ENCODE assay signal across 10 cellular contexts in the genomic region with DNA sequence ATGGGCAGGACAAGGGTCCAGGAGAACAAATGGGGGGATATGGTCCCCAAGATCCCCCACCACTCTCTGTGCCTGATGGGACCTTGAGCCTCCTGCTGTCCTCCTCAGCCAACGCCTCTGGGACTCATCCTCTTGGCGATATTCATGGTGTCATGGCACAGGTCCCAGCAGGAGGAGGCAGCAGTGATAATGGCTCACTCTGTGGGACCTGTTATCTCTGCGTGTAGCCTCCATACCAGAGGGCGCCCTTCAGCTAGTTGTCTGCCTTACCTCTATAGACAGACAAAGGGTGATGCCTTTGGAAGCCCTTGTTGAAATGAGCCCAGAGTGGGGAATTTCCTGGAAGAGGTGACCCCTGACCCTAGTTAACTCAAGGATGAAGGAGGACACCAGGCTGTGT. TPM values are rescaled to one million over a fixed set of nuclear protein-coding genes. Genes with fewer than 3 reads are reported as not detected.
DNase-seq lines count a peak whose midpoint lies in the region; ATAC-seq, FAIRE-seq and TF ChIP-seq lines count a peak whose summit lies in the region.
"Had no signal": no experiment of that assay in that cellular context is flagged by ENCODE, and none has a peak within 500 bp of the region (broad histone marks: within the 10 kb centered on the region; RNA-seq: fewer than 3 reads in every experiment).

No MANE protein-coding gene starts in this region.

- intact Hi-C loops in K562 (cut with micrococcal nuclease): loop anchor here (1.0 to 2.0 kb wide), 3 partner anchors 83 to 170 kb away; no protein-coding TSS in a partner anchor
- intact Hi-C loops in gastrocnemius medialis (cut with DNase I; ENCODE audit: low total_unique reads): no loop called here

- peak; percentile 78 to 97 (median 97) for TF ChIP-seq CTCF in K562 (IDR thresholded peaks at IDR 0.05 in 2 of 3, conservative IDR thresholded peaks at IDR 0.05 in 1 of 3; ENCODE audit: insufficient read depth in 2 of 3, low read depth in 1 of 3, low read length in 3 of 3)
- no peak for TF ChIP-seq CTCF in gastrocnemius medialis (IDR thresholded peaks at IDR 0.05 in 4 of 5, conservative IDR thresholded peaks at IDR 0.05 in 1 of 5)

- no peak overlapping the region for H3K4me2 ChIP-seq in K562 (ENCODE audit: insufficient read depth, low read length)

- in situ Hi-C loops in K562 (cut with MboI): no loop called here
- in situ Hi-C loops in gastrocnemius medialis (cut with MboI; ENCODE audit: low sequenced_read_pairs in 4 of 4): no loop called here

- no peak for TF ChIP-seq EP300 in K562 (IDR thresholded peaks at IDR 0.05; ENCODE audit: low read length)

- no peaks in the 10 kb centered on the region for H3K9me1 ChIP-seq in K562 (ENCODE audit: control insufficient read depth, insufficient read depth, low read length)

- no peak for TF ChIP-seq POLR2A in K562 (conservative IDR thresholded peaks at IDR 0.05)
- no peak for TF ChIP-seq POLR2A in gastrocnemius medialis (IDR thresholded peaks at IDR 0.05)

- peak; percentile 68 to 84 for TF ChIP-seq RAD21 in K562 (CRISPR knock-in tag; conservative IDR thresholded peaks at IDR 0.05 in 1 of 2, IDR thresholded peaks at IDR 0.05 in 1 of 2)

- H3K4me1 ChIP-seq in K562 (replicated peaks in 1 of 2; ENCODE audit: control insufficient read depth in 2 of 2, insufficient read depth in 2 of 2, low read length in 2 of 2): peaks cover 0 to 24% of the 10 kb centered on the region in 2 experiments; a peak in 1 of 5 replicates
- H3K4me1 ChIP-seq in gastrocnemius medialis: peaks cover 35 to 44% of the 10 kb centered on the region in 2 donors

- CTCF ChIA-PET in K562 (lab: Yijun Ruan, JAX; ENCODE audit: low intra/inter-chr PET ratio): interaction anchor here (0.8 to 1.8 kb wide), 4 partner anchors 83 to 219 kb away, joined by 3 to 15 read pairs (median 3); no protein-coding TSS in a partner anchor

- no peaks in the 10 kb centered on the region for H3K27me3 Mint-ChIP-seq in activated T-cell treated with anti-CD3 and anti-CD28 coated beads, Interleukin-2, amount 50 U/mL, for 24 hours

- H3K4me3 Mint-ChIP-seq in activated T-cell treated with anti-CD3 and anti-CD28 coated beads, Interleukin-2, amount 50 U/mL, for 24 hours: no peak overlapping the region

- H3K9me3 ChIP-seq in K562 (replicated peaks; ENCODE audit: control insufficient read depth, insufficient read depth, low read depth, low read length) (no peaks in the 10 kb centered on the region), gastrocnemius medialis (no peaks in the 10 kb centered on the region)
- H3K9me3 ChIP-seq: SJSA1 had no signal

- no peak overlapping the region for H2AFZ ChIP-seq in K562 (ENCODE audit: low read depth, low read length)

- BruUV-seq in K562 (replicated peaks; lab: Mats Ljungman, UMichigan): no TSS peak

- DNase-seq in activated T-cell treated with anti-CD3 and anti-CD28 coated beads, Interleukin-2, amount 50 U/mL, for 48 hours: peak; percentile 17 to 28
- no peak for DNase-seq in activated T-cell treated with anti-CD3 and anti-CD28 coated beads, Interleukin-2, amount 50 U/mL, for 24 hours
- DNase-seq in MV-4-11 (lab: John Stamatoyannopoulos, UW) (peak; percentile 15), K562 (ENCODE audit: extremely low read depth in 1 of 4, low spot score in 3 of 4) (peak; percentile 60 to 78 (median 70)), gastrocnemius medialis (no peak), DMS79 treated with DMSO at 0.1 percent for 48 hours (lab: John Stamatoyannopoulos, UW) (no peak), cerebellum (ENCODE audit: low spot score) (no peak)
- DNase-seq: occipital lobe had no signal

- peaks cover 5% of the 10 kb centered on the region; the same call in 1 of the 3 replicates for H3K36me3 ChIP-seq in K562 (ENCODE audit: control insufficient read depth, insufficient read depth, low read length)
- H3K36me3 ChIP-seq in gastrocnemius medialis: peaks cover 0 to 8% of the 10 kb centered on the region in 2 donors

- no peaks in the 10 kb centered on the region for H3K36me3 Mint-ChIP-seq in activated T-cell treated with anti-CD3 and anti-CD28 coated beads, Interleukin-2, amount 50 U/mL, for 24 hours (ENCODE audit: low read depth)

- no peak overlapping the region for H3K27ac ChIP-seq in K562 (ENCODE audit: extremely low read depth, low read depth, low read length)
- peak overlapping the region; percentile 87 to 100 (median 98) for H3K27ac ChIP-seq in gastrocnemius medialis
- H3K27ac ChIP-seq: SJSA1 had no signal

- H3K4me3 ChIP-seq in K562: no peak overlapping the region
- H3K4me3 ChIP-seq in gastrocnemius medialis: no peak overlapping the region
- H3K4me3 ChIP-seq: SJSA1 had no signal

- 0 out of 4 replicates have a peak overlapping the region, but pooled peaks of 1 of the 2 experiments have one; percentile 10 for H3K9ac ChIP-seq in K562 (ENCODE audit: insufficient read depth in 1 of 2, low read depth in 2 of 2, low read length in 2 of 2)

- H3K27me3 ChIP-seq in K562 (ENCODE audit: control insufficient read depth in 2 of 2, insufficient read depth in 2 of 2, low read length in 2 of 2): no peaks in the 10 kb centered on the region
- no peaks in the 10 kb centered on the region for H3K27me3 ChIP-seq in gastrocnemius medialis
- H3K27me3 ChIP-seq: SJSA1 had no signal

- no peaks in the 10 kb centered on the region for H3K4me1 Mint-ChIP-seq in activated T-cell treated with anti-CD3 and anti-CD28 coated beads, Interleukin-2, amount 50 U/mL, for 24 hours (ENCODE audit: low read depth)

- H4K20me1 ChIP-seq in K562 (replicated peaks; ENCODE audit: control insufficient read depth, insufficient read depth, low read length): peaks cover 11% of the 10 kb centered on the region; the same call in 1 of the 2 replicates

- peak; percentile 78 for ATAC-seq in K562
- no peak for ATAC-seq in gastrocnemius medialis
- no peak for ATAC-seq in HG02642 (IDR thresholded peaks at IDR 0.05; ENCODE audit: poor library complexity, unreplicated experiment)

- no peak overlapping the region for H3K27ac Mint-ChIP-seq in activated T-cell treated with anti-CD3 and anti-CD28 coated beads, Interleukin-2, amount 50 U/mL, for 24 hours

- H3K9me3 Mint-ChIP-seq in activated T-cell treated with anti-CD3 and anti-CD28 coated beads, Interleukin-2, amount 50 U/mL, for 24 hours: no peaks in the 10 kb centered on the region

- WGBS in K562 (ENCODE audit: insufficient coverage, low coverage, missing lambda C conversion rate): 4% methylated on average over 4 of the region's 4 CpGs

- H3K79me2 ChIP-seq in K562 (ENCODE audit: control insufficient read depth, insufficient read depth, low read length): no peaks in the 10 kb centered on the region

- POLR2A ChIA-PET in K562 (lab: Yijun Ruan, JAX): interaction anchor here (0.7 to 1.2 kb wide), 5 partner anchors 9 to 49 kb away, joined by 3 to 6 read pairs (median 3); no protein-coding TSS in a partner anchor

- FAIRE-seq in K562 (lab: Jason Lieb, UNC): peak; percentile 98

RNA-seq across cellular contexts. Expression of gene ZBTB47, which starts 7.4 kb away (rescaled TPM):
- 2.9 and 11.3 TPM in 2 replicates for total RNA-seq in K562 (2011; cell fraction: chromatin; rRNA removed; ENCODE audit: low replicate concordance)
- 7.5 and 7.8 TPM in 2 replicates for total RNA-seq in K562 (2011; cell fraction: nucleolus; rRNA removed)
- 5.3 and 5.7 TPM in 2 replicates for total RNA-seq in K562 (2011; cell fraction: nucleoplasm; rRNA removed)
- total RNA-seq in K562 (2014; rRNA removed) (3.4 and 5.0 TPM in 2 replicates), K562 (2014; rRNA removed; fragmentation: Illumina TruSeq; extraction: Trizol) (0.45 and 0.58 TPM in 2 replicates), K562 (2015; rRNA removed; fragmentation: Illumina TruSeq; extraction: Trizol) (1.8 and 1.9 TPM in 2 replicates), K562 (2021) (2.9 and 4.6 TPM in 2 replicates), gastrocnemius medialis (100 to 1,000 TPM; 141 to 256 (median 167) TPM), cerebellum (13.0 TPM)
- polyA plus RNA-seq in K562 (2011; rRNA removed) (1.7 and 2.2 TPM in 2 replicates), K562 (2014; fragmentation: Illumina TruSeq; extraction: Trizol) (1.6 and 2.3 TPM in 2 replicates), K562 (2014; fragmentation: Nextera tagmentation; extraction: Ambion mirVana) (under 1 TPM in 1 of 2 experiments, not detected in 1; 0.11 TPM), K562 (2014; rRNA removed) (2.7 and 2.9 TPM in 2 replicates)
- polyA plus RNA-seq in K562 (2011; cell fraction: cytosol; rRNA removed): 1.8 and 3.3 TPM in 2 replicates
- polyA plus RNA-seq in K562 (2011; cell fraction: nucleus; rRNA removed): 4.4 and 8.8 TPM in 2 replicates
- polyA plus RNA-seq in K562 (2012): 1.8 and 2.8 TPM in 2 replicates
- 1.8 and 2.8 TPM in 2 replicates for polyA minus RNA-seq in K562 (2011; rRNA and poly(A)+ RNA removed)
- 2.0 and 2.1 TPM in 2 replicates for polyA minus RNA-seq in K562 (2011; cell fraction: cytosol; rRNA and poly(A)+ RNA removed)
- 5.9 and 7.1 TPM in 2 replicates for polyA minus RNA-seq in K562 (2011; cell fraction: nucleus; rRNA and poly(A)+ RNA removed)

RNA-seq across cellular contexts. Expression of gene KLHL40, which starts 24.4 kb away (rescaled TPM):
- total RNA-seq in K562 (2011; cell fraction: chromatin; rRNA removed; ENCODE audit: low replicate concordance): not detected in 2 replicates
- not detected in 2 replicates for total RNA-seq in K562 (2011; cell fraction: nucleolus; rRNA removed)
- total RNA-seq in K562 (2011; cell fraction: nucleoplasm; rRNA removed): not detected in 2 replicates
- not detected in 2 replicates for total RNA-seq in K562 (2014; rRNA removed)
- total RNA-seq in K562 (2014; rRNA removed; fragmentation: Illumina TruSeq; extraction: Trizol): not detected in 2 replicates
- total RNA-seq in K562 (2015; rRNA removed; fragmentation: Illumina TruSeq; extraction: Trizol): not detected in 2 replicates
- total RNA-seq in K562 (2021): not detected in 2 replicates
- polyA plus RNA-seq in K562 (2011; rRNA removed): not detected in 2 replicates
- polyA plus RNA-seq in K562 (2011; cell fraction: cytosol; rRNA removed): not detected in 2 replicates
- polyA plus RNA-seq in K562 (2011; cell fraction: nucleus; rRNA removed): not detected in 2 replicates
- not detected in 2 replicates for polyA plus RNA-seq in K562 (2012)
- not detected in 2 replicates for polyA plus RNA-seq in K562 (2014; fragmentation: Illumina TruSeq; extraction: Trizol)
- polyA plus RNA-seq in K562 (2014; fragmentation: Nextera tagmentation; extraction: Ambion mirVana): not detected
- not detected in 2 replicates for polyA plus RNA-seq in K562 (2014; rRNA removed)
- not detected in 2 replicates for polyA minus RNA-seq in K562 (2011; rRNA and poly(A)+ RNA removed)
- not detected in 2 replicates for polyA minus RNA-seq in K562 (2011; cell fraction: cytosol; rRNA and poly(A)+ RNA removed)
- polyA minus RNA-seq in K562 (2011; cell fraction: nucleus; rRNA and poly(A)+ RNA removed): not detected in 2 replicates
- 100 to 1,000 TPM; 197 to 682 (median 397) TPM for total RNA-seq in gastrocnemius medialis
- total RNA-seq in cerebellum: 0.09 TPM
- total RNA-seq: occipital lobe, SJSA1 had no signal

RNA-seq across cellular contexts. Expression of gene HHATL, which starts 41.7 kb away (rescaled TPM):
- total RNA-seq in K562 (2011; cell fraction: chromatin; rRNA removed; ENCODE audit: low replicate concordance): not detected in 2 replicates
- not detected in 2 replicates for total RNA-seq in K562 (2011; cell fraction: nucleolus; rRNA removed)
- not detected in 2 replicates for total RNA-seq in K562 (2011; cell fraction: nucleoplasm; rRNA removed)
- total RNA-seq in K562 (2014; rRNA removed) (not detected in 2 replicates), K562 (2014; rRNA removed; fragmentation: Illumina TruSeq; extraction: Trizol) (not detected in 2 replicates), K562 (2015; rRNA removed; fragmentation: Illumina TruSeq; extraction: Trizol) (not detected in 2 replicates), K562 (2021) (not detected in 2 replicates), gastrocnemius medialis (100 to 1,000 TPM in 2 of 4 donors, 10 to 100 TPM in 2; 78.0 to 309 (median 164) TPM), cerebellum (not detected)
- polyA plus RNA-seq in K562 (2011; rRNA removed) (not detected in 2 replicates), K562 (2014; fragmentation: Illumina TruSeq; extraction: Trizol) (not detected in 2 replicates), K562 (2014; fragmentation: Nextera tagmentation; extraction: Ambion mirVana) (not detected), K562 (2014; rRNA removed) (not detected in 2 replicates)
- polyA plus RNA-seq in K562 (2011; cell fraction: cytosol; rRNA removed): not detected in 2 replicates
- not detected in 2 replicates for polyA plus RNA-seq in K562 (2011; cell fraction: nucleus; rRNA removed)
- polyA plus RNA-seq in K562 (2012): not detected in 2 replicates
- not detected in 2 replicates for polyA minus RNA-seq in K562 (2011; rRNA and poly(A)+ RNA removed)
- polyA minus RNA-seq in K562 (2011; cell fraction: cytosol; rRNA and poly(A)+ RNA removed): not detected in 2 replicates
- polyA minus RNA-seq in K562 (2011; cell fraction: nucleus; rRNA and poly(A)+ RNA removed): not detected in 2 replicates
- total RNA-seq: occipital lobe, SJSA1 had no signal

Comparison
In these comparisons a context has a peak if more than half of its experiments do, and no peak if none do; other contexts are left out.
1. DNase-seq: peak in activated T-cell treated with anti-CD3 and anti-CD28 coated beads, Interleukin-2, amount 50 U/mL, for 48 hours (2 of 2), MV-4-11 (single experiment) and K562 (4 of 4); none in activated T-cell treated with anti-CD3 and anti-CD28 coated beads, Interleukin-2, amount 50 U/mL, for 24 hours (single experiment), gastrocnemius medialis (0 of 2), DMS79 treated with DMSO at 0.1 percent for 48 hours (single experiment) and cerebellum (single experiment).
2. CTCF ChIP-seq: peak in K562 (3 of 3); none in gastrocnemius medialis (0 of 5).
3. RNA of gene ZBTB47, which starts 7.4 kb away (total RNA-seq): 141 to 256 TPM in gastrocnemius medialis; 13.0 TPM in cerebellum (single experiment) and 0.45 to 11.3 TPM in K562; every median in the first group is over 10 times any median in the second.
4. RNA of gene KLHL40, which starts 24.4 kb away (total RNA-seq): 197 to 682 TPM in gastrocnemius medialis; 0.09 TPM in cerebellum (single experiment) and not detected in K562; every median in the first group is over 100 times any median in the second.
5. RNA of gene HHATL, which starts 41.7 kb away (total RNA-seq): 78.0 to 309 TPM in gastrocnemius medialis; not detected in cerebellum (single experiment) and not detected in K562; every median in the first group is over 10 times any median in the second.